ENCODE assay signal across 20 cellular contexts in the genomic region with DNA sequence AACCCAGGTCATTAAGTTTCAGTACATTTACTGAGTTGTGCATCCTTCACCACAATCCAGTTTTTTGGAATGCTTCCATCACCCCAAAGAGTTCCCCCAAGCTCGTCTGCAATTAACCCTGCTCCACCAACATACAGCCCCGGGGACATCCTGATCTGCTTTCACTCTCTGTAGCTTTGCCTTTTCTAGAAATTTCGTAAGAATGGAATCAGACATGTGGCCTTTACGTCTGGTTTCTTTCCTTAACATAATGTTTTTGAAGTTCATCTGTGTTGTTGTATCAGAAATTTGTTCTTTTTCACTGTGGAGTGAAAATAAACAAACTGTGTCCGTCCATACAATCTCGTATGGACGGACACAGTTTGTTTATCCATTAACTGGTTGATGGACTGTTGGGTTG. TPM values are rescaled to one million over a fixed set of nuclear protein-coding genes. Genes with fewer than 3 reads are reported as not detected.
A peak's percentile ranks its signal among the peaks of the same experiment; 100 is the strongest.
DNase-seq lines count a peak whose midpoint lies in the region; ATAC-seq and TF ChIP-seq lines count a peak whose summit lies in the region.
"Had no signal": no experiment of that assay in that cellular context is flagged by ENCODE, and none has a peak within 500 bp of the region (broad histone marks: within the 10 kb centered on the region; RNA-seq: fewer than 3 reads in every experiment).

No MANE protein-coding gene starts in this region.

- no peak overlapping the region for H2BK5ac ChIP-seq in H9 (ENCODE audit: insufficient read length, low read length)

- H3K4me3 ChIP-seq in choroid plexus epithelial cell (ENCODE audit: low read depth, low read length): no peak overlapping the region

- peaks cover 33% of the 10 kb centered on the region for H3K4me1 Mint-ChIP-seq in activated T-cell treated with anti-CD3 and anti-CD28 coated beads, Interleukin-2, amount 50 U/mL, for 72 hours (ENCODE audit: low read depth)
- peaks cover 24% of the 10 kb centered on the region for H3K4me1 Mint-ChIP-seq in activated T-cell treated with anti-CD3 and anti-CD28 coated beads, Interleukin-2, amount 50 U/mL, for 4 hours (ENCODE audit: low read depth)
- peaks cover 21% of the 10 kb centered on the region for H3K4me1 Mint-ChIP-seq in type B pancreatic cell (ENCODE audit: unreplicated experiment)
- peaks cover 16 to 23% of the 10 kb centered on the region in 2 experiments for H3K4me1 Mint-ChIP-seq in H9

- H2BK20ac ChIP-seq in H9 (ENCODE audit: low read depth, low read length, poor library complexity, severe bottlenecking): no peak overlapping the region

- H3K23ac ChIP-seq in H9 (ENCODE audit: insufficient read length, low read depth, low read length): no peak overlapping the region

- H4K5ac ChIP-seq in H9 (ENCODE audit: insufficient read length, low read depth, low read length): no peak overlapping the region

- no peaks in the 10 kb centered on the region for H3K9me3 ChIP-seq in H9 (ENCODE audit: control insufficient read depth, low read depth, low read length)

- peak overlapping the region; percentile 8 for H3K27ac Mint-ChIP-seq in activated T-cell treated with anti-CD3 and anti-CD28 coated beads, Interleukin-2, amount 50 U/mL, for 72 hours
- H3K27ac Mint-ChIP-seq in type B pancreatic cell (peak overlapping the region; percentile 21), H9 (peak overlapping the region in 1 of 3 experiments; percentile 44; a peak in 2 of 7 replicates)

- H2AK5ac ChIP-seq in H9 (ENCODE audit: insufficient read length, low read length): no peak overlapping the region

- TF ChIP-seq CTCF in choroid plexus epithelial cell (conservative IDR thresholded peaks at IDR 0.05; ENCODE audit: low read depth, low read length) (no peak), type B pancreatic cell (conservative IDR thresholded peaks at IDR 0.05) (no peak), H9 (conservative IDR thresholded peaks at IDR 0.05) (no peak)

- no peaks in the 10 kb centered on the region; the same call in 1 of the 2 replicates for H3K79me2 ChIP-seq in H9 (ENCODE audit: insufficient read depth, low read length)

- no peak overlapping the region for H3K4ac ChIP-seq in H9 (ENCODE audit: low read depth, low read length)

- ATAC-seq in activated T-cell treated with anti-CD3 and anti-CD28 coated beads, Interleukin-2, amount 50 U/mL, for 72 hours (replicated peaks in 1 of 2): no peak
- no peak for ATAC-seq in activated T-cell treated with anti-CD3 and anti-CD28 coated beads, Interleukin-2, amount 50 U/mL, for 4 hours
- ATAC-seq: HCT116, Right ventricle myocardium inferior had no signal

- H3K56ac ChIP-seq in H9 (ENCODE audit: insufficient read length, low read depth, low read length): no peak overlapping the region

- H2BK15ac ChIP-seq in H9 (ENCODE audit: low read depth, low read length): no peak overlapping the region

- H3K4me2 ChIP-seq in H9 (ENCODE audit: insufficient read depth, insufficient read length, low read length): no peak overlapping the region

- no peak overlapping the region for H3K4me3 Mint-ChIP-seq in activated T-cell treated with anti-CD3 and anti-CD28 coated beads, Interleukin-2, amount 50 U/mL, for 72 hours
- H3K4me3 Mint-ChIP-seq in activated T-cell treated with anti-CD3 and anti-CD28 coated beads, Interleukin-2, amount 50 U/mL, for 4 hours: no peak overlapping the region
- H3K4me3 Mint-ChIP-seq in type B pancreatic cell (peak overlapping the region; percentile 46), H9 (no peak overlapping the region)

- H3T11ph ChIP-seq in H9 (ENCODE audit: low read length): no peak overlapping the region

- no peak overlapping the region for H4K91ac ChIP-seq in H9 (ENCODE audit: insufficient read length, low read depth, low read length)

- no peak for DNase-seq in activated T-cell treated with anti-CD3 and anti-CD28 coated beads, Interleukin-2, amount 50 U/mL, for 72 hours
- no peak for DNase-seq in activated T-cell treated with anti-CD3 and anti-CD28 coated beads, Interleukin-2, amount 50 U/mL, for 4 hours
- DNase-seq in MV-4-11 (lab: John Stamatoyannopoulos, UW) (peak; percentile 34), choroid plexus epithelial cell (ENCODE audit: low read depth) (peak; percentile 41), type B pancreatic cell (ENCODE audit: extremely low spot score, unreplicated experiment) (no peak), 8988T (no peak), H9 (no peak)
- DNase-seq: EL, GF-D8, GOT3, Kasumi-1, NCI-H1092, NCI-H1436, NCI-H187 treated with DMSO at 0.1 percent for 48 hours, NCI-H2107, NCI-H446 treated with DMSO at 0.1 percent for 48 hours, NCI-H526 treated with DMSO at 0.1 percent for 48 hours, OCI-M1 had no signal

- H3K27ac ChIP-seq in H9 (ENCODE audit: insufficient read length, low read depth, low read length): no peak overlapping the region

- H3K36me3 Mint-ChIP-seq in activated T-cell treated with anti-CD3 and anti-CD28 coated beads, Interleukin-2, amount 50 U/mL, for 72 hours (ENCODE audit: insufficient read depth in 2 of 2): no peaks in the 10 kb centered on the region
- peaks cover 4% of the 10 kb centered on the region for H3K36me3 Mint-ChIP-seq in activated T-cell treated with anti-CD3 and anti-CD28 coated beads, Interleukin-2, amount 50 U/mL, for 4 hours (ENCODE audit: insufficient read depth)
- peaks cover 12% of the 10 kb centered on the region for H3K36me3 Mint-ChIP-seq in type B pancreatic cell
- peaks cover 0 to 3% (median 0%) of the 10 kb centered on the region in 3 experiments; a peak in 1 of 7 replicates for H3K36me3 Mint-ChIP-seq in H9 (ENCODE audit: insufficient read depth in 1 of 3, low read depth in 3 of 3)

- peaks cover 9% of the 10 kb centered on the region for H3K23me2 ChIP-seq in H9 (ENCODE audit: insufficient read length, low read depth, low read length, poor library complexity, severe bottlenecking)

- H3K9ac ChIP-seq in H9 (ENCODE audit: extremely low read depth, insufficient read length, low read length): no peak overlapping the region

- no peak overlapping the region for H3K18ac ChIP-seq in H9 (ENCODE audit: insufficient read length, low read depth, low read length)

- peaks cover 10% of the 10 kb centered on the region for H3K27me3 Mint-ChIP-seq in activated T-cell treated with anti-CD3 and anti-CD28 coated beads, Interleukin-2, amount 50 U/mL, for 72 hours (ENCODE audit: low read depth)
- H3K27me3 Mint-ChIP-seq in activated T-cell treated with anti-CD3 and anti-CD28 coated beads, Interleukin-2, amount 50 U/mL, for 4 hours (ENCODE audit: low read depth): no peaks in the 10 kb centered on the region
- H3K27me3 Mint-ChIP-seq in type B pancreatic cell (no peaks in the 10 kb centered on the region), H9 (ENCODE audit: low read depth) (peaks cover 10% of the 10 kb centered on the region)

- no peaks in the 10 kb centered on the region for H4K20me1 ChIP-seq in H9 (ENCODE audit: control insufficient read depth, insufficient read depth, insufficient read length)

- no peak overlapping the region for H2BK120ac ChIP-seq in H9 (ENCODE audit: low read depth, low read length, poor library complexity, severe bottlenecking)

- WGBS in H9 (ENCODE audit: extremely low coverage, insufficient read length, low lambda C conversion rate): no CpG with 5 or more reads among the region's 7 CpGs

- H4K8ac ChIP-seq in H9 (replicated peaks; ENCODE audit: insufficient read length, low read depth, low read length): no peak overlapping the region

- H2BK12ac ChIP-seq in H9 (ENCODE audit: insufficient read length, low read depth, low read length): no peak overlapping the region

- H3K27me3 ChIP-seq in H9 (ENCODE audit: insufficient read depth, low read length): no peaks in the 10 kb centered on the region

- no peak overlapping the region for H2AFZ ChIP-seq in H9 (ENCODE audit: low read length)

- no peaks in the 10 kb centered on the region for H3K9me3 Mint-ChIP-seq in activated T-cell treated with anti-CD3 and anti-CD28 coated beads, Interleukin-2, amount 50 U/mL, for 72 hours
- H3K9me3 Mint-ChIP-seq in activated T-cell treated with anti-CD3 and anti-CD28 coated beads, Interleukin-2, amount 50 U/mL, for 4 hours: no peaks in the 10 kb centered on the region
- H3K9me3 Mint-ChIP-seq in type B pancreatic cell (no peaks in the 10 kb centered on the region), H9 (no peaks in the 10 kb centered on the region)

- H3K14ac ChIP-seq in H9 (ENCODE audit: insufficient read depth, low read length): no peak overlapping the region

- H3K79me1 ChIP-seq in H9 (ENCODE audit: insufficient read depth, low read depth, low read length, poor library complexity, severe bottlenecking): peaks cover 3% of the 10 kb centered on the region

- H3K4me1 ChIP-seq in H9 (ENCODE audit: insufficient read depth, low read length): peaks cover 3% of the 10 kb centered on the region; the same call in 1 of the 2 replicates

RNA-seq across cellular contexts. Expression of a gene that starts 2.9 kb away (rescaled TPM):
- total RNA-seq in activated T-cell treated with anti-CD3 and anti-CD28 coated beads, Interleukin-2, amount 50 U/mL, for 72 hours: 10 to 100 TPM; 10.1 to 11.1 TPM
- total RNA-seq in activated T-cell treated with anti-CD3 and anti-CD28 coated beads, Interleukin-2, amount 50 U/mL, for 4 hours: 10 to 100 TPM; 14.7 to 20.3 (median 17.0) TPM
- total RNA-seq in type B pancreatic cell (ENCODE audit: low replicate concordance) (11.0 and 11.1 TPM in 2 replicates), H9 (2021) (9.8 and 10.7 TPM in 2 replicates)

RNA-seq across cellular contexts. Expression of a gene that starts 27.0 kb away (rescaled TPM):
- 1 to 10 TPM in 1 of 2 donors, under 1 TPM in 1; 0.49 to 2.0 TPM for total RNA-seq in activated T-cell treated with anti-CD3 and anti-CD28 coated beads, Interleukin-2, amount 50 U/mL, for 72 hours
- total RNA-seq in activated T-cell treated with anti-CD3 and anti-CD28 coated beads, Interleukin-2, amount 50 U/mL, for 4 hours: not detected
- 4.6 and 9.4 TPM in 2 replicates for total RNA-seq in type B pancreatic cell (ENCODE audit: low replicate concordance)
- 11.2 and 12.0 TPM in 2 replicates for total RNA-seq in H9 (2021)

RNA-seq across cellular contexts. Expression of a gene that starts 33.1 kb away (rescaled TPM):
- total RNA-seq in activated T-cell treated with anti-CD3 and anti-CD28 coated beads, Interleukin-2, amount 50 U/mL, for 72 hours: not detected
- under 1 TPM in 2 of 3 donors, not detected in 1; 0.32 to 0.76 TPM for total RNA-seq in activated T-cell treated with anti-CD3 and anti-CD28 coated beads, Interleukin-2, amount 50 U/mL, for 4 hours
- total RNA-seq in type B pancreatic cell (ENCODE audit: low replicate concordance): 2.8 and 7.8 TPM in 2 replicates
- 13.9 and 16.2 TPM in 2 replicates for total RNA-seq in H9 (2021)

RNA-seq across cellular contexts. Expression of a gene that starts 43.8 kb away (rescaled TPM):
- total RNA-seq in activated T-cell treated with anti-CD3 and anti-CD28 coated beads, Interleukin-2, amount 50 U/mL, for 72 hours: 1 to 10 TPM; 7.1 to 7.3 TPM
- total RNA-seq in activated T-cell treated with anti-CD3 and anti-CD28 coated beads, Interleukin-2, amount 50 U/mL, for 4 hours: 1 to 10 TPM; 7.8 to 9.6 (median 8.9) TPM
- 14.2 and 20.2 TPM in 2 replicates for total RNA-seq in type B pancreatic cell (ENCODE audit: low replicate concordance)
- total RNA-seq in H9 (2021): 19.0 and 19.1 TPM in 2 replicates

RNA-seq across cellular contexts. Expression of a gene that starts 51.1 kb away (rescaled TPM):
- 10 to 100 TPM; 46.2 to 59.5 TPM for total RNA-seq in activated T-cell treated with anti-CD3 and anti-CD28 coated beads, Interleukin-2, amount 50 U/mL, for 72 hours
- 100 to 1,000 TPM in 2 of 3 donors, 10 to 100 TPM in 1; 99.7 to 139 (median 119) TPM for total RNA-seq in activated T-cell treated with anti-CD3 and anti-CD28 coated beads, Interleukin-2, amount 50 U/mL, for 4 hours
- total RNA-seq in type B pancreatic cell (ENCODE audit: low replicate concordance) (54.0 and 63.5 TPM in 2 replicates), H9 (2021) (72.3 and 79.0 TPM in 2 replicates)

Comparison
In these comparisons a context has a peak if more than half of its experiments do, and no peak if none do; other contexts are left out.
1. DNase-seq: peak in MV-4-11 (single experiment) and choroid plexus epithelial cell (single experiment); none in activated T-cell treated with anti-CD3 and anti-CD28 coated beads, Interleukin-2, amount 50 U/mL, for 72 hours (0 of 2), activated T-cell treated with anti-CD3 and anti-CD28 coated beads, Interleukin-2, amount 50 U/mL, for 4 hours (single experiment), type B pancreatic cell (single experiment), 8988T (single experiment) and H9 (single experiment).